In the genomic region with DNA sequence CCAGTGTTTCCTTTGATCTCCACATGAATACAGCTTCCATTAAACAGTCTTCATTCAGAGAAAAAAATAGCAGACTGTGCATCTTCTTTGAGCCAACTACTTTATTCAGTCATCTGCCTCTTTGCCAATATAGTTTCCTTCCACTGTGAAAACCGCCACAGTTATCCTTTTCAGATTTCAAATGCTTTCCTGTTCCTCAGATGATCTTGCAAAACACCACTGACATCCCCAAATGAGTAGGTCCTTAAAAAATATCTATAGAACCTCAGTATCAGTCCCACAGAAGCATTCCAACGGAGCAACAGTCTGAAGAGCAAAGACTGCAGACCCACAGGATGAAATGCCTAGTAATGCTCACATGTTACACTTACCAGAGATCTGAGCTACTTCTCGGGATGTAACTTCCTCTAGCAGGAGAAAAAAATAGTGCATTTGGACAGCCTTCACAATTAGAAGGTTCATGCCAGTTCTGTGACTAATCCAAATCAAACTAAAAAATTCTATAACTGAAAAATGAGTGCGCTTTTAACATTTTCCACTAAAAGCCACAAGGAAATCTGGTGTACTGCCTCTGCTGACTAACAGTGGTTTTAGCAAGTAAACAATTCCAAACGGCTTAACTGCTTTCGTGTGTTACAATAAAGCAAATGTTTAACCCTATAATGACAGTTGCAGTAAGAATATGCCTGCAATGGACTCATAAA, we compare ENCODE assay signal across 8 cellular contexts. TPM values are rescaled to one million over a fixed set of nuclear protein-coding genes. Genes with fewer than 3 reads are reported as not detected.
A peak's percentile ranks its signal among the peaks of the same experiment; 100 is the strongest.
DNase-seq lines count a peak whose midpoint lies in the region; TF ChIP-seq lines count a peak whose summit lies in the region.

A gene (minus strand): TSS at position 380 of the 704 bp plus-strand sequence. CDS start 1,458 bp downstream, outside the sequence.

- DNase-seq in AG08395 (ENCODE audit: low spot score): peak; percentile 71
- peak; percentile 69 for DNase-seq in LoVo (ENCODE audit: low spot score)
- no peak for DNase-seq in WERI-Rb-1
- peak; percentile 97 for DNase-seq in fibroblast of gingiva (ENCODE audit: low read depth)
- peak; percentile 89 for DNase-seq in myocyte (ENCODE audit: low read depth)
- DNase-seq in NCI-H2029 treated with DMSO at 0.1 percent for 48 hours (lab: John Stamatoyannopoulos, UW): no peak
- DNase-seq in superior temporal gyrus (ENCODE audit: extremely low spot score): no peak

- TF ChIP-seq POLR2A in GM15510 (IDR thresholded peaks at IDR 0.05; ENCODE audit: borderline replicate concordance, extremely low read depth, insufficient read length): peak; percentile 25

- H3K27me3 ChIP-seq in WERI-Rb-1 (ENCODE audit: insufficient read depth, low read depth, severe bottlenecking): no peaks in the 10 kb centered on the region

- H3K9me3 ChIP-seq in WERI-Rb-1 (ENCODE audit: severe bottlenecking): no peaks in the 10 kb centered on the region

- H3K4me3 ChIP-seq in WERI-Rb-1 (ENCODE audit: low read depth, low read length): peak within 1 kb of the TSS; percentile 44

- no peaks in the 10 kb centered on the region; the same call in none of the 2 replicates for H3K36me3 ChIP-seq in WERI-Rb-1

- peak within 1 kb of the TSS; percentile 71 for H3K27ac ChIP-seq in WERI-Rb-1

- no peak for TF ChIP-seq CTCF in WERI-Rb-1 (IDR thresholded peaks at IDR 0.05; ENCODE audit: low read depth, low read length)

RNA-seq across cellular contexts. Expression of the gene that starts here (rescaled TPM):
- total RNA-seq in myocyte: 78.7 and 106 TPM in 2 replicates
- 26.0 TPM for polyA plus RNA-seq in myocyte (2012)

Comparison
In these comparisons a context has a peak if more than half of its experiments do, and no peak if none do; other contexts are left out.
1. DNase-seq: peak in AG08395 (single experiment), LoVo (single experiment), fibroblast of gingiva (single experiment) and myocyte (single experiment); none in WERI-Rb-1 (single experiment), NCI-H2029 treated with DMSO at 0.1 percent for 48 hours (single experiment) and superior temporal gyrus (single experiment).